In the genomic region with DNA sequence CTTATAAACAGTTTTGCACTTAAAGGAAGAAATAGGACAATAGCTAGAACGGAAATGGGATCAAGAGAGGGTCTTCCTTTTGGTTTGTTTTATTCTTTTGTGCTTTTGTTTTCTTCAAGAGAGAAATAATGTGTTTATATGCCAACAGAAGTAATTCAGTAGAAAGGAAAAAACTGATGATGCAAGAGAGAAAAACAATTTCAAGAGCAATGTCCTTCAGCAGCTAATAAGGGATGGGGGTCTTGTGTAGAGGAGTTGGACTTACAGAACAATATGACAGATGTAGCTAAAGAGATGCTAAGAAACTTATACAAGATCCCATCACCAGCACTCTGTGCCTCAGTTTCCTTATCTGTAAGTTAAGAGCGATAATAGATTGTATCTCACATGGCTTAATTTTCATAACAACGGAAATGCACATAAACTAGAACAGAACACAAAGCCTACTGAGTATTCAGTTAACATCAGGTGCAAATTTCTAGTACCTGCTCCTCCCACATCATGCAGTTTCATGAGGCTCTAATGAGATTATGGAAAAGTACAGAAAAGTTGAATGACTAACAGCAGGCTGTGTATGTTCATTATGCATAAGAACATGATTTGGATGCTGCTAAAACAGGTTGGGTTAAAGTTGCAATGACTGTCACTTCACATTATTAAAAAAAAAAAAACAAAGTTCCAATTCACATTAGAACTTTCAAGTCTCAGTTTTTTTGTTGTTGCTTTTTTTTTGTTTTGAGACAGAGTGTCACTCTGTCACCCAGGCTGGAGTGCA, we compare ENCODE assay signal across 15 cellular contexts.
"Had no signal": no experiment of that assay in that cellular context is flagged by ENCODE, and none has a peak within 500 bp of the region (broad histone marks: within the 10 kb centered on the region; RNA-seq: fewer than 3 reads in every experiment).

No MANE protein-coding gene starts in this region.

- FAIRE-seq: TTC549 had no signal

- H3K4me3 Mint-ChIP-seq: neural crest cell had no signal

- H3K27ac ChIP-seq: adrenal gland, epithelial cell of prostate, left ventricle myocardium inferior, sigmoid colon, testis had no signal

- H3K9me3 ChIP-seq: adrenal gland, left ventricle myocardium inferior, sigmoid colon, testis had no signal

- H3K4me3 ChIP-seq: adrenal gland, left ventricle myocardium inferior, sigmoid colon, testis had no signal

- H3K36me3 ChIP-seq: adrenal gland, left ventricle myocardium inferior, sigmoid colon had no signal

- DNase-seq: adrenal gland; central memory CD4-positive, alpha-beta T cell; cortex of kidney; effector memory CD4-positive, alpha-beta T cell; kidney; left ventricle myocardium inferior; mesenchymal stem cell; sigmoid colon; stimulated activated CD4-positive, alpha-beta T cell treated with anti-CD3 and anti-CD28 coated beads, Interleukin-2, amount 100 ng/mL, for 24 hours; stimulated activated naive CD4-positive, alpha-beta T cell treated with Interleukin-2 at 50 U/mL for 16 hours; T-helper 2 cell; testis had no signal

- H3K27me3 ChIP-seq: adrenal gland, sigmoid colon, testis had no signal
